Comparison of ENCODE assay signal across 16 cellular contexts in the genomic region with DNA sequence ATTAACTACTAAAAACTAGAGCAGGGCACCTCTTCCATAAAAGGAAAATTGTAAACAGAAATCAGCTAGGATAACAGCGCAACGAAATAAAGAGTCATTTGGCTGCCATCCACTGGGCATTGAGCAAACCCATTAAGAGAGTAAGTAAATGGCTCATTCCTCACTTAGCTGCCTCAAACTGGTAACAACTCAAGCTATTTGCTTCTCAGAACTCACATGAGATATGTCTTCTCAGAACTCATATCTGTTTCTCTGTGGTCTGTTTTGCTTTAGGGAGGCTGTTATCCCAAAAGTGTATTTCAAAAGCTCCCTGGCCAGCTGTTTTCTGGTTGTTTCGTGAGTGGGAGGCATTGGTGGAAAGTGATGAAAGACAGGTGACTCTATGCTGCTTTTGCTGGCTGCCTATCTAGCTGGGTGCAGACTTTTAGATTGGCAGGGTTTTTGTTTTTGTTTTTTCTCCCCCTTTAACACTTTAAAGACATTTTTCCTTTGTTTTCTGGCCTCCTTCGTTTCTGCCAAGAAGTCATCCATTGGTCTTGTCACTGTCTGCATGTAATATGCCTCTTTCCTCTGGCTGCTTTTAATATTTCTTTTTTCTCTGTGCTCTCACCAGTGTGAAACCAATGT.
DNase-seq lines count a peak whose midpoint lies in the region; ATAC-seq and TF ChIP-seq lines count a peak whose summit lies in the region.
"Had no signal": no experiment of that assay in that cellular context is flagged by ENCODE, and none has a peak within 500 bp of the region (broad histone marks: within the 10 kb centered on the region; RNA-seq: fewer than 3 reads in every experiment).

No MANE protein-coding gene starts in this region.

- no peaks in the 10 kb centered on the region for H4K20me1 ChIP-seq in OCI-LY3 (ENCODE audit: insufficient read depth, low read length)
- no peaks in the 10 kb centered on the region for H4K20me1 ChIP-seq in MM.1S (ENCODE audit: insufficient read depth, low read length)

- DNase-seq in GF-D8 (lab: John Stamatoyannopoulos, UW) (peak; percentile 95), inferior parietal cortex (ENCODE audit: extremely low spot score) (peak; percentile 22), lower leg skin (ENCODE audit: low spot score in 2 of 2) (no peak), MM.1S (no peak), mesenteric fat pad (ENCODE audit: low spot score) (no peak)
- DNase-seq: activated B cell treated with CpG ODN at 0.5 μM for 24 hours; activated T-cell treated with anti-CD3 and anti-CD28 coated beads, Interleukin-2, amount 50 U/mL, for 48 hours; brain microvascular endothelial cell; C1 segment of cervical spinal cord; natural killer cell; NCI-H1694 treated with DMSO at 0.1 percent for 48 hours had no signal

- H3K27ac ChIP-seq in OCI-LY3 (ENCODE audit: low read length) (peak overlapping the region; percentile 95), MM.1S (ENCODE audit: low read length) (no peak overlapping the region)
- H3K27ac ChIP-seq: brain microvascular endothelial cell, epithelial cell of prostate, RWPE1 had no signal

- H3K4me1 ChIP-seq in OCI-LY3 (ENCODE audit: low read length) (peaks cover 45% of the 10 kb centered on the region), MM.1S (ENCODE audit: low read length) (peaks cover 9% of the 10 kb centered on the region; the same call in 1 of the 2 replicates)

- H3K79me2 ChIP-seq in OCI-LY3 (ENCODE audit: low read length) (no peaks in the 10 kb centered on the region), MM.1S (ENCODE audit: low read length) (no peaks in the 10 kb centered on the region)

- no peaks in the 10 kb centered on the region for H3F3A ChIP-seq in MM.1S (ENCODE audit: insufficient read depth, low read length)

- H3K27me3 ChIP-seq in OCI-LY3 (ENCODE audit: low read depth, low read length) = no peaks in the 10 kb centered on the region
- H3K27me3 ChIP-seq in MM.1S (replicated peaks; ENCODE audit: insufficient read depth, low read length) = no peaks in the 10 kb centered on the region
- H3K27me3 ChIP-seq: brain microvascular endothelial cell had no signal

- TF ChIP-seq CTCF in OCI-LY3 (IDR thresholded peaks at IDR 0.05; ENCODE audit: low read depth, low read length) (peak; percentile 45), lower leg skin (IDR thresholded peaks at IDR 0.05) (no peak), MM.1S (IDR thresholded peaks at IDR 0.05; ENCODE audit: low read length) (no peak)

- H3K36me3 ChIP-seq in OCI-LY3 (replicated peaks; ENCODE audit: low read depth, low read length) = peaks cover 34% of the 10 kb centered on the region
- H3K36me3 ChIP-seq in MM.1S (replicated peaks; ENCODE audit: insufficient read depth, low read length) = no peaks in the 10 kb centered on the region
- H3K36me3 ChIP-seq: brain microvascular endothelial cell had no signal

- peak overlapping the region; percentile 65 for H3K4me2 ChIP-seq in OCI-LY3 (ENCODE audit: low read length)
- no peak overlapping the region for H3K4me2 ChIP-seq in MM.1S (ENCODE audit: low read depth, low read length)

- H3K9ac ChIP-seq in OCI-LY3 (ENCODE audit: low read length) = peak overlapping the region; percentile 66
- H3K9ac ChIP-seq in MM.1S (ENCODE audit: low read length) = no peak overlapping the region

- peak overlapping the region; percentile 38 for H3K4me3 ChIP-seq in OCI-LY3 (ENCODE audit: low read length)
- H3K4me3 ChIP-seq in lower leg skin (ENCODE audit: low read depth, poor library complexity, severe bottlenecking) = no peak overlapping the region
- H3K4me3 ChIP-seq in MM.1S (ENCODE audit: low read length) = no peak overlapping the region

- no peaks in the 10 kb centered on the region for H3K9me2 ChIP-seq in MM.1S (replicated peaks; ENCODE audit: insufficient read depth, low read length)

- intact Hi-C loops in lower leg skin (cut with DNase I; ENCODE audit: low total_unique reads) = no loop called here

- H3K9me3 ChIP-seq in OCI-LY3 (ENCODE audit: insufficient read depth, low read length) (no peaks in the 10 kb centered on the region), MM.1S (replicated peaks; ENCODE audit: insufficient read depth, low read length) (no peaks in the 10 kb centered on the region)

- 47 to 65% methylated on average over 4 of the region's 4 CpGs for WGBS in lower leg skin, 2 donors

- ATAC-seq in HG02759 (IDR thresholded peaks at IDR 0.05; ENCODE audit: unreplicated experiment) (peak; percentile 47), HG03039 (IDR thresholded peaks at IDR 0.05; ENCODE audit: unreplicated experiment) (no peak)
- ATAC-seq: natural killer cell had no signal

- H2AFZ ChIP-seq in OCI-LY3 (ENCODE audit: low read depth, low read length) = peak overlapping the region; percentile 94
- no peak overlapping the region for H2AFZ ChIP-seq in MM.1S (ENCODE audit: low read length)

- TF ChIP-seq POLR2A in lower leg skin (IDR thresholded peaks at IDR 0.05) = no peak

Comparison
In these comparisons a context has a peak if more than half of its experiments do, and no peak if none do; other contexts are left out.
1. DNase-seq: peak in GF-D8 (single experiment) and inferior parietal cortex (single experiment); none in lower leg skin (0 of 2), MM.1S (single experiment) and mesenteric fat pad (single experiment).